ENCODE assay signal across 10 cellular contexts in the genomic region with DNA sequence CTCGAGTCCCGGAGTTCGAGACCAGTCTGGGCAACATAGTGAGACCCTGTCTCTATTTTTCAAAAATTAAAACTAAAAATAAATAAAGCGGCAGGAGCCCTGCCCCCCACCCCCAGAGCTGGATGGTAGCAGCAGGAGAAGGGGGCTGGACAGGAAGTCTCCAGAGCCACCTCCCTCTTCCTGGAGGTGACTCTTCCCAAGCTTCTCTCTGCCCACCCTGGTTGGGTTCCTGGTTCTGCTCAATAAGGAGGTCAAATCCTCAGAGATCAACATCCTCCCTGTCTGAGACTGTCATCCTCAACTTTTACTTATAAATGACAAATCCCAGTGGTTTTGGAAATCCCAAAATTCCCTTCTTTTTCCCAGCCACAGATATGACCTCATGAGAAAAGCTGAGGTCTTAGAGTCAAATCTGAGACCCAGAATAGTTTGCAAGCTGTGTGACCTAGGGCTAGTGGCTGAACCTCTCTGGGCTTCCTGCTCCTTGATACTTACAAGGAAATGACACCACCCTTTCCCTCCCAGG. TPM values are rescaled to one million over a fixed set of nuclear protein-coding genes. Genes with fewer than 3 reads are reported as not detected.
DNase-seq lines count a peak whose midpoint lies in the region; ATAC-seq and TF ChIP-seq lines count a peak whose summit lies in the region.
"Had no signal": no experiment of that assay in that cellular context is flagged by ENCODE, and none has a peak within 500 bp of the region (broad histone marks: within the 10 kb centered on the region; RNA-seq: fewer than 3 reads in every experiment).

No MANE protein-coding gene starts in this region.

- H3K79me1 ChIP-seq in trophoblast cell (ENCODE audit: low read length) = peaks cover 29% of the 10 kb centered on the region

- peak overlapping the region; percentile 94 for H2BK5ac ChIP-seq in trophoblast cell (ENCODE audit: low read depth, low read length, poor library complexity)

- H3K14ac ChIP-seq in trophoblast cell (ENCODE audit: low read length) = peak overlapping the region; percentile 97

- H3K4me1 Mint-ChIP-seq in Calu3 (ENCODE audit: low read depth, unreplicated experiment) = peaks cover 56% of the 10 kb centered on the region

- H3K27me3 ChIP-seq in foreskin keratinocyte = no peaks in the 10 kb centered on the region
- no peaks in the 10 kb centered on the region for H3K27me3 ChIP-seq in trophoblast cell (ENCODE audit: insufficient read depth, low read length)

- H2AFZ ChIP-seq in trophoblast cell (ENCODE audit: insufficient read depth, low read length, poor library complexity) = no peak overlapping the region

- H3K27ac ChIP-seq in foreskin keratinocyte = peak overlapping the region; percentile 92
- H3K27ac ChIP-seq in trophoblast cell (ENCODE audit: low read depth, low read length) = peak overlapping the region; percentile 96

- TF ChIP-seq CTCF in Calu3 (IDR thresholded peaks at IDR 0.05; ENCODE audit: unreplicated experiment) = no peak
- TF ChIP-seq CTCF in foreskin keratinocyte (conservative IDR thresholded peaks at IDR 0.05) = no peak

- peak overlapping the region; percentile 95 for H2BK120ac ChIP-seq in trophoblast cell (ENCODE audit: insufficient read depth, low read length, poor library complexity)

- H3K27me3 Mint-ChIP-seq in Calu3 (ENCODE audit: unreplicated experiment) = no peaks in the 10 kb centered on the region

- H3K27ac Mint-ChIP-seq in Calu3 (ENCODE audit: unreplicated experiment) = peak overlapping the region; percentile 95

- TSS peak; percentile 43 for BruUV-seq in Calu3 (replicated peaks; lab: Mats Ljungman, UMichigan)

- peaks cover 14% of the 10 kb centered on the region for H3K36me3 Mint-ChIP-seq in Calu3 (ENCODE audit: insufficient read depth, unreplicated experiment)

- CTCF ChIA-PET in Calu3 (lab: Charles Lee) = interaction anchor here (0.7 to 3.0 kb wide), 3 partner anchors 10 to 64 kb away, joined by 4 to 12 read pairs (median 9); no protein-coding TSS in a partner anchor

- no peak overlapping the region for H4K12ac ChIP-seq in trophoblast cell (ENCODE audit: low read depth, low read length)

- H3K4me2 ChIP-seq in trophoblast cell (ENCODE audit: low read length) = peak overlapping the region; percentile 53

- WGBS in trophoblast cell (ENCODE audit: extremely low coverage, insufficient coverage, insufficient read length) = no CpG with 5 or more reads among the region's 4 CpGs

- H3K4ac ChIP-seq in trophoblast cell (ENCODE audit: low read depth, low read length) = peak overlapping the region; percentile 38

- peaks cover 28% of the 10 kb centered on the region for H3K4me1 ChIP-seq in foreskin keratinocyte
- H3K4me1 ChIP-seq in trophoblast cell (ENCODE audit: control insufficient read depth in 1 of 2, insufficient read depth in 2 of 2, low read length in 2 of 2) = peaks cover 36 to 38% of the 10 kb centered on the region in 2 experiments

- no peak overlapping the region for H2AK5ac ChIP-seq in trophoblast cell (ENCODE audit: low read length)

- peaks cover 6% of the 10 kb centered on the region for H3K79me2 ChIP-seq in trophoblast cell (ENCODE audit: control insufficient read depth, insufficient read depth, low read length, poor library complexity)

- ATAC-seq in SK-N-SH treated with all-trans-retinoic acid at 6 μM for 48 hours (no peak), foreskin keratinocyte (no peak), HG03095 (IDR thresholded peaks at IDR 0.05; ENCODE audit: unreplicated experiment) (no peak), HG03521 (IDR thresholded peaks at IDR 0.05; ENCODE audit: unreplicated experiment) (no peak)

- H3K9me3 ChIP-seq in trophoblast cell (ENCODE audit: insufficient read depth, low read depth, low read length) = no peaks in the 10 kb centered on the region

- intact Hi-C loops in Calu3 (cut with micrococcal nuclease; ENCODE audit: unreplicated experiment) = no loop called here

- H2BK12ac ChIP-seq in trophoblast cell (ENCODE audit: low read length) = peak overlapping the region; percentile 61

- no peaks in the 10 kb centered on the region for H3K9me3 Mint-ChIP-seq in Calu3 (ENCODE audit: low read depth, unreplicated experiment)

- H3K36me3 ChIP-seq in trophoblast cell (ENCODE audit: control insufficient read depth in 1 of 2, insufficient read depth in 2 of 2, low read length in 2 of 2) = peaks cover 16 to 19% of the 10 kb centered on the region in 2 experiments

- DNase-seq in Calu3 (no peak), foreskin keratinocyte (peak in 1 of 2 donors; percentile 37), trophoblast cell (peak; percentile 42 to 53), DMS 273 (lab: John Stamatoyannopoulos, UW; ENCODE audit: unreplicated experiment) (no peak)
- DNase-seq in activated effector memory CD4-positive, alpha-beta T cell treated with anti-CD3 and anti-CD28 coated beads, Interleukin-2, amount 50 U/mL, for 16 hours = no peak
- DNase-seq: anterior cingulate cortex had no signal

- peak overlapping the region; percentile 67 for H3K4me3 Mint-ChIP-seq in Calu3 (ENCODE audit: low read depth, unreplicated experiment)

- no peak overlapping the region for H3K18ac ChIP-seq in trophoblast cell (ENCODE audit: low read length)

- no peak overlapping the region for H3K4me3 ChIP-seq in trophoblast cell (ENCODE audit: low read depth, low read length)

- no peak overlapping the region for H3K9ac ChIP-seq in trophoblast cell (ENCODE audit: low read length)

- H4K8ac ChIP-seq in trophoblast cell (ENCODE audit: low read depth, low read length) = peak overlapping the region; percentile 59

- peak overlapping the region; percentile 95 for H4K91ac ChIP-seq in trophoblast cell (ENCODE audit: low read depth, low read length)

- H3K23ac ChIP-seq in trophoblast cell (ENCODE audit: low read length) = no peak overlapping the region

TF ChIP-seq in SK-N-SH treated with all-trans-retinoic acid at 6 μM for 48 hours, 23 proteins besides CTCF, POLR2A, EP300 and RAD21:
- TF ChIP-seq ZNF8 (CRISPR knock-in tag; IDR thresholded peaks at IDR 0.05) = no peak
- 0 out of 2 replicates have a peak, but pooled peaks have one; percentile 58 for TF ChIP-seq GLIS3 (CRISPR knock-in tag; IDR thresholded peaks at IDR 0.05)

RNA-seq across cellular contexts. Expression of gene C1QTNF6, which starts 1.0 kb away (rescaled TPM):
- total RNA-seq in Calu3 (2022) (6.2 and 7.5 TPM in 2 replicates), foreskin keratinocyte (11.3 and 12.6 TPM in 2 replicates)
- 14.9 and 17.3 TPM in 2 replicates for polyA plus RNA-seq in foreskin keratinocyte
- polyA plus RNA-seq in trophoblast cell (2013) = 64.9 and 67.2 TPM in 2 replicates

RNA-seq across cellular contexts. Expression of gene SSTR3, which starts 25.2 kb away (rescaled TPM):
- not detected in 2 replicates for total RNA-seq in Calu3 (2022)
- total RNA-seq in foreskin keratinocyte = not detected in 2 replicates
- polyA plus RNA-seq in foreskin keratinocyte = not detected in 2 replicates
- not detected in 2 replicates for polyA plus RNA-seq in trophoblast cell (2013)

RNA-seq across cellular contexts. Expression of gene IL2RB, which starts 37.3 kb away (rescaled TPM):
- total RNA-seq in Calu3 (2022) (not detected in 2 replicates), foreskin keratinocyte (0.04 and 0.10 TPM in 2 replicates)
- polyA plus RNA-seq in foreskin keratinocyte = 0.06 and 0.10 TPM in 2 replicates
- 6.6 and 6.7 TPM in 2 replicates for polyA plus RNA-seq in trophoblast cell (2013)
- total RNA-seq: OCI-LY7 had no signal

RNA-seq across cellular contexts. Expression of gene RAC2, which starts 57.0 kb away (rescaled TPM):
- total RNA-seq in Calu3 (2022) = 21.0 and 24.0 TPM in 2 replicates
- total RNA-seq in foreskin keratinocyte = 75.9 and 77.0 TPM in 2 replicates
- 116 and 117 TPM in 2 replicates for polyA plus RNA-seq in foreskin keratinocyte
- polyA plus RNA-seq in trophoblast cell (2013) = 1.9 and 2.5 TPM in 2 replicates

Comparison
In these comparisons a context has a peak if more than half of its experiments do, and no peak if none do; other contexts are left out.
1. DNase-seq: peak in trophoblast cell (2 of 2); none in Calu3 (single experiment), DMS 273 (single experiment) and activated effector memory CD4-positive, alpha-beta T cell treated with anti-CD3 and anti-CD28 coated beads, Interleukin-2, amount 50 U/mL, for 16 hours (single experiment).